Comparison of ENCODE assay signal across 8 cellular contexts in genomic region chr5:10563940-10564837, GRCh38. TPM values are rescaled to one million over a fixed set of nuclear protein-coding genes. Genes with fewer than 3 reads are reported as not detected.
DNase-seq lines count a peak whose midpoint lies in the region; ATAC-seq and TF ChIP-seq lines count a peak whose summit lies in the region.

ANKRD33B (plus strand) TSS chr5:10564070; CDS start chr5:10564468, 398 bp downstream.

- H3K9me3 ChIP-seq in KOPT-K1 (ENCODE audit: insufficient read depth, low read length, poor library complexity, severe bottlenecking), result no peaks in the 10 kb centered on the region

- H3K4me3 ChIP-seq in retinal pigment epithelial cell (ENCODE audit: low read length), result peak within 1 kb of the TSS; percentile 48

- intact Hi-C loops in cardiac septum (cut with DNase I), result loop anchor here (2.0 kb wide), 2 partner anchors 37 to 103 kb away; no protein-coding TSS in a partner anchor

- peak within 1 kb of the TSS; percentile 58 for H3K27ac ChIP-seq in KOPT-K1 (ENCODE audit: low read depth, low read length, poor library complexity, severe bottlenecking)

- DNase-seq in EH (ENCODE audit: low read depth) (peak; percentile 79), SK-N-DZ (ENCODE audit: low spot score) (peak; percentile 67), cardiac septum (ENCODE audit: low spot score) (peak; percentile 89), retinal pigment epithelial cell (ENCODE audit: low read depth) (no peak), NCI-H187 (lab: John Stamatoyannopoulos, UW) (no peak)
- peak; percentile 68 for DNase-seq in activated gamma-delta T cell treated with anti-CD3 and anti-CD28 coated beads, Interleukin-2, amount 50 U/mL, for 16 hours (ENCODE audit: low read depth)

- ATAC-seq in GM21737 (IDR thresholded peaks at IDR 0.05; ENCODE audit: unreplicated experiment), result peak; percentile 50

- H3K36me3 ChIP-seq in KOPT-K1 (ENCODE audit: insufficient read depth, low read length), result no peaks in the 10 kb centered on the region

- TF ChIP-seq CTCF in retinal pigment epithelial cell (conservative IDR thresholded peaks at IDR 0.05; ENCODE audit: low read depth, low read length), result no peak

RNA-seq across cellular contexts. Expression of gene ANKRD33B, which starts in this region (rescaled TPM):
- polyA plus RNA-seq in SK-N-DZ (2014; cell fraction: cytosol; rRNA removed), result 0.73 and 0.74 TPM in 2 replicates
- polyA plus RNA-seq in SK-N-DZ (2014; cell fraction: nucleus; rRNA removed), result 0.38 and 0.95 TPM in 2 replicates
- 15.2 TPM for total RNA-seq in cardiac septum

Comparison
In these comparisons a context has a peak if more than half of its experiments do, and no peak if none do; other contexts are left out.
1. DNase-seq: peak in EH (single experiment), SK-N-DZ (single experiment), activated gamma-delta T cell treated with anti-CD3 and anti-CD28 coated beads, Interleukin-2, amount 50 U/mL, for 16 hours (single experiment) and cardiac septum (single experiment); none in retinal pigment epithelial cell (single experiment) and NCI-H187 (0 of 2).